8 cellular contexts compared by ENCODE assay signal in genomic region chr10:6204063-6204340, GRCh38. TPM values are rescaled to one million over a fixed set of nuclear protein-coding genes. Genes with fewer than 3 reads are reported as not detected.
DNase-seq lines count a peak whose midpoint lies in the region; ATAC-seq and TF ChIP-seq lines count a peak whose summit lies in the region.

No MANE protein-coding gene starts in this region.

- DNase-seq in GM23248 (peak; percentile 45), chondrocyte (ENCODE audit: low spot score) (no peak), lower leg skin (ENCODE audit: low spot score in 2 of 2) (no peak), medulla oblongata (ENCODE audit: extremely low spot score) (no peak), NOMO-1 treated with DMSO at 0.1 percent for 48 hours (lab: John Stamatoyannopoulos, UW; ENCODE audit: unreplicated experiment) (no peak)
- DNase-seq in stimulated activated CD8-positive, alpha-beta memory T cell treated with anti-CD3 and anti-CD28 coated beads, Interleukin-15, amount 100 ng/mL, for 24 hours (ENCODE audit: low read depth) = peak; percentile 40

- no peaks in the 10 kb centered on the region for H3K36me3 ChIP-seq in GM23248 (ENCODE audit: low read depth)

- WGBS in GM23248 (ENCODE audit: low coverage in 1 of 2, low lambda C conversion rate in 2 of 2, missing lambda C conversion rate in 2 of 2), 2 experiments = 0 to 1% methylated on average over 11 to 26 of the region's 28 CpGs
- 2 to 8% methylated on average over 17 to 20 of the region's 28 CpGs for WGBS in lower leg skin, 2 donors

- no peaks in the 10 kb centered on the region for H3K9me3 Mint-ChIP-seq in chondrocyte (ENCODE audit: low read depth)

- TF ChIP-seq CTCF in chondrocyte (IDR thresholded peaks at IDR 0.05) (no peak), lower leg skin (IDR thresholded peaks at IDR 0.05) (no peak)

- H3K27me3 Mint-ChIP-seq in chondrocyte (ENCODE audit: low read depth) = no peaks in the 10 kb centered on the region

- no peaks in the 10 kb centered on the region for H3K9me3 ChIP-seq in GM23248 (ENCODE audit: low read depth)

- H3K4me1 Mint-ChIP-seq in chondrocyte (ENCODE audit: low read depth) = peaks cover 41% of the 10 kb centered on the region

- peak overlapping the region; percentile 87 for H3K27ac ChIP-seq in GM23248

- ATAC-seq in activated CD4-positive, CD25-positive, alpha-beta regulatory T cell treated with anti-CD3 and anti-CD28 coated beads, Interleukin-2, amount 50 U/mL, for 24 hours = peak; percentile 33 to 34
- no peak for ATAC-seq in HG03045 (IDR thresholded peaks at IDR 0.05; ENCODE audit: unreplicated experiment)

- peak overlapping the region; percentile 87 for H3K4me2 ChIP-seq in GM23248 (ENCODE audit: unreplicated experiment)

- H3K79me2 ChIP-seq in GM23248 (ENCODE audit: insufficient read depth) = peaks cover 38% of the 10 kb centered on the region

- H4K20me1 ChIP-seq in GM23248 (ENCODE audit: insufficient read depth) = 0 out of 2 replicates have a peak, but pooled peaks cover 4% of the 10 kb centered on the region

- peak overlapping the region; percentile 90 for H3K4me3 Mint-ChIP-seq in chondrocyte (ENCODE audit: unreplicated experiment)

- H2AFZ ChIP-seq in GM23248 = peak overlapping the region; percentile 57; the same call in 1 of the 2 replicates

- H3F3A ChIP-seq in GM23248 (ENCODE audit: insufficient read depth) = 0 out of 2 replicates have a peak, but pooled peaks cover 5% of the 10 kb centered on the region

- in situ Hi-C loops in GM23248 (cut with MboI) = loop anchor here (10.0 kb wide), 1 partner anchor 191 kb away; no protein-coding TSS in a partner anchor

- peak overlapping the region; percentile 95 for H3K9ac ChIP-seq in GM23248

- TF ChIP-seq POLR2A in lower leg skin (IDR thresholded peaks at IDR 0.05) = no peak

- H3K27ac Mint-ChIP-seq in chondrocyte (ENCODE audit: unreplicated experiment) = no peak overlapping the region

- H3K9me2 ChIP-seq in GM23248 (ENCODE audit: insufficient read depth) = no peaks in the 10 kb centered on the region

- intact Hi-C loops in lower leg skin (cut with DNase I; ENCODE audit: low total_unique reads) = loop anchor here (5.0 to 10.0 kb wide), 2 partner anchors 89 to 198 kb away; no protein-coding TSS in a partner anchor

- H3K4me1 ChIP-seq in GM23248 (ENCODE audit: insufficient read depth) = peaks cover 17% of the 10 kb centered on the region

- H3K4me3 ChIP-seq in GM23248 (peak overlapping the region; percentile 99), lower leg skin (ENCODE audit: low read depth, poor library complexity, severe bottlenecking) (peak overlapping the region; percentile 58)

- H3K27me3 ChIP-seq in GM23248 (replicated peaks; ENCODE audit: insufficient read depth) = no peaks in the 10 kb centered on the region

- H3K36me3 Mint-ChIP-seq in chondrocyte (ENCODE audit: low read depth) = no peaks in the 10 kb centered on the region

RNA-seq across cellular contexts. Expression of gene PFKFB3, which starts 1.3 kb away (rescaled TPM):
- 14.5 and 23.6 TPM in 2 replicates for total RNA-seq in GM23248 (2014; rRNA removed; shearing (Covaris generic))
- 23.5 and 23.7 TPM in 2 replicates for polyA plus RNA-seq in GM23248 (2016; fragmentation: Nextera tagmentation; extraction: Ambion mirVana)
- total RNA-seq in chondrocyte = 40.3 to 46.5 TPM (median 41.6 TPM) in 3 replicates
- 10 to 100 TPM; 56.4 to 77.4 (median 69.2) TPM for total RNA-seq in lower leg skin

Comparison
In these comparisons a context has a peak if more than half of its experiments do, and no peak if none do; other contexts are left out.
1. DNase-seq: peak in GM23248 (single experiment) and stimulated activated CD8-positive, alpha-beta memory T cell treated with anti-CD3 and anti-CD28 coated beads, Interleukin-15, amount 100 ng/mL, for 24 hours (single experiment); none in chondrocyte (single experiment), lower leg skin (0 of 2), medulla oblongata (single experiment) and NOMO-1 treated with DMSO at 0.1 percent for 48 hours (single experiment).